ENCODE assay signal across 1 cellular context in the genomic region with DNA sequence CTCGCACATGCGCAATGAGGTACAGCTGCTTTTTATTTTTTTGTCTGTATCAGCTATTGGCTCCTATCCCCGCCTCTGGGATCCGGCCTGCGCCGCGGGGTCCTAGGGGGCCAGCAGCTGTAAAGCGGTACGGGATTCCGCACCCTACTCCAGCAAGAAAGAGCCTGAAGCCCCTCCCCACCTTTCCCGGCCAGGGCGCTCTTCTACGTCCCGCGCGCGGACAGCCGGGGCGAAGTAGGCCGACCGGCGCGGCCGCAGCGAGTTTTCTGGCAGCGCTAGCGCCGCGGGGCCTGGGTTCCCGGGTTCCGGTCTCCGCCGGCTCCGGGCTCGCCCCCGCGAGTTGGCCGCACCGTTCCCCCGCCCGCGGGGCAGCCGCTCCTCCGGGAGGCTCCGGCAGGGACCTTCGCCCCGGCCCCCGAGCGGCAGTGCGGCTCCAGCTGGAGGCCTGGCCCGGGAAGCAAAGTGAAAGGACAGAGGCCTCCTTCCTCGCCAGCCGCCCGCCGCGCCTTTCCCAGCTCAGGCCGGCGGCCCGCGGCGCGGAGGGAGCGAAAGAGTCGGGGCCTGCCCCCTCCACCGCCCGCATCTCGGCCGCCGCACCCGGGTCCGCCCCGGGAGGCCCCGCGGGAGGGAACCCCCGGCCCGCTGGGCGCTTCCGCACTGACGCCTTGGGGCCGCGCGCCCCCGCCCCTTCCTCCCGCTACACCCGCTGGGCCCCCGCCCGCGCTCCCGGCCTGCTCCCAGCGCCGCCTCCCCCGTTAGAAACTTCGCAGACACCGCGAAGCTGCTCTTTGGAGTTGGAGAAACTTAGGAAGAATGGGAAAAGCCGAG.
TF ChIP-seq lines count a peak whose summit lies in the region.

No MANE protein-coding gene starts in this region.

TF ChIP-seq in H1, 55 proteins besides CTCF, POLR2A, EP300 and RAD21:
- TF ChIP-seq EZH2 (IDR thresholded peaks at IDR 0.05; ENCODE audit: low read depth, low read length, severe bottlenecking) (no peak), GABPA (IDR thresholded peaks at IDR 0.05; ENCODE audit: borderline replicate concordance, insufficient read depth, low read length) (no peak), SP2 (IDR thresholded peaks at IDR 0.05; ENCODE audit: low read length) (no peak), CBX5 (IDR thresholded peaks at IDR 0.05; ENCODE audit: low read depth, low read length) (no peak), JUN (IDR thresholded peaks at IDR 0.05; ENCODE audit: low read depth, low read length) (no peak), TBP (IDR thresholded peaks at IDR 0.05; ENCODE audit: low read depth, low read length) (no peak), TAF7 (optimal IDR thresholded peaks at IDR 0.05; ENCODE audit: borderline replicate concordance, low read depth, low read length) (no peak), CHD2 (IDR thresholded peaks at IDR 0.05; ENCODE audit: low read length) (no peak), HDAC2 (IDR thresholded peaks at IDR 0.05; ENCODE audit: borderline replicate concordance in 1 of 2, low read depth in 2 of 2, low read length in 2 of 2) (peak in 1 of 2 experiments; percentile 57; a peak in 1 of 4 replicates), CREB1 (IDR thresholded peaks at IDR 0.05) (no peak), SP1 (IDR thresholded peaks at IDR 0.05; ENCODE audit: low read depth, low read length) (no peak), SRF (IDR thresholded peaks at IDR 0.05; ENCODE audit: low read depth, low read length) (no peak), KDM4A (IDR thresholded peaks at IDR 0.05; ENCODE audit: low read depth, low read length, severe bottlenecking) (peak; percentile 84), HDAC6 (IDR thresholded peaks at IDR 0.05; ENCODE audit: low read depth, low read length) (no peak), KDM5A (IDR thresholded peaks at IDR 0.05; ENCODE audit: low read length) (no peak), EGR1 (IDR thresholded peaks at IDR 0.05; ENCODE audit: borderline replicate concordance, low read depth, low read length) (no peak; the same call in 1 of the 2 replicates), SIN3A (conservative IDR thresholded peaks at IDR 0.05 in 1 of 2, IDR thresholded peaks at IDR 0.05 in 1 of 2; ENCODE audit: low read depth in 1 of 2, low read length in 2 of 2) (0 out of 4 replicates have a peak, but pooled peaks of 1 of the 2 experiments have one; percentile 9), FOSL1 (IDR thresholded peaks at IDR 0.05; ENCODE audit: insufficient read depth, low read depth, low read length) (no peak), ATF3 (IDR thresholded peaks at IDR 0.05; ENCODE audit: insufficient read depth, low read depth, low read length) (0 out of 2 replicates have a peak, but pooled peaks have one; percentile 16), POU5F1 (IDR thresholded peaks at IDR 0.05; ENCODE audit: low read depth, low read length) (no peak), NRF1 (IDR thresholded peaks at IDR 0.05; ENCODE audit: low read depth, low read length) (peak; percentile 75; the same call in 1 of the 2 replicates), ZNF274 (IDR thresholded peaks at IDR 0.05; ENCODE audit: borderline replicate concordance, extremely low read depth, low read length) (no peak), SIX5 (IDR thresholded peaks at IDR 0.05; ENCODE audit: low read depth, low read length) (no peak), ASH2L (IDR thresholded peaks at IDR 0.05; ENCODE audit: low read length) (peak; percentile 89), RXRA (IDR thresholded peaks at IDR 0.05; ENCODE audit: insufficient read depth, low read depth, low read length) (no peak)
- TF ChIP-seq, protein P1, sequence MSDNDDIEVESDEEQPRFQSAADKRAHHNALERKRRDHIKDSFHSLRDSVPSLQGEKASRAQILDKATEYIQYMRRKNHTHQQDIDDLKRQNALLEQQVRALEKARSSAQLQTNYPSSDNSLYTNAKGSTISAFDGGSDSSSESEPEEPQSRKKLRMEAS (IDR thresholded peaks at IDR 0.05), result no peak
